Comparison of ENCODE assay signal across 16 cellular contexts in genomic region chr3:52679139-52679538, GRCh38. TPM values are rescaled to one million over a fixed set of nuclear protein-coding genes. Genes with fewer than 3 reads are reported as not detected.
DNase-seq lines count a peak whose midpoint lies in the region; ATAC-seq lines count a peak whose summit lies in the region.
"Had no signal": no experiment of that assay in that cellular context is flagged by ENCODE, and none has a peak within 500 bp of the region (broad histone marks: within the 10 kb centered on the region; RNA-seq: fewer than 3 reads in every experiment).

No MANE protein-coding gene starts in this region.

- H3K36me3 ChIP-seq in subcutaneous abdominal adipose tissue (ENCODE audit: control insufficient read depth in 5 of 5, insufficient read depth in 5 of 5, low read length in 5 of 5), result peaks cover 24 to 43% (median 34%) of the 10 kb centered on the region in 5 donors

- peak overlapping the region in 1 of 2 donors; percentile 78 for H3K4me3 Mint-ChIP-seq in activated T-cell treated with anti-CD3 and anti-CD28 coated beads, Interleukin-2, amount 50 U/mL, for 72 hours
- no peak overlapping the region for H3K4me3 Mint-ChIP-seq in activated CD4-positive, alpha-beta memory T cell treated with anti-CD3 and anti-CD28 coated beads for 36 hours
- H3K4me3 Mint-ChIP-seq: activated CD4-positive, alpha-beta T cell treated with anti-CD3 and anti-CD28 coated beads, Interleukin-2, amount 10 ng/mL, durations not matched to agents 7 days and 5 days; T-helper 1 cell treated with Interleukin-12 subunit alpha and Interleukin-12 subunit beta and Interleukin-4 antibody, amounts not matched to agents 30 μg/mL and 1 μg/mL, for 36 hours had no signal

- no peak for ATAC-seq in activated T-cell treated with anti-CD3 and anti-CD28 coated beads, Interleukin-2, amount 50 U/mL, for 72 hours (replicated peaks in 1 of 2)
- ATAC-seq: Panc1 had no signal

- peak overlapping the region; percentile 98 for H3K27ac ChIP-seq in subcutaneous abdominal adipose tissue (ENCODE audit: low read depth, low read length)
- H3K27ac ChIP-seq: esophagus muscularis mucosa had no signal

- no peaks in the 10 kb centered on the region for H3K9me3 Mint-ChIP-seq in activated T-cell treated with anti-CD3 and anti-CD28 coated beads, Interleukin-2, amount 50 U/mL, for 72 hours
- no peaks in the 10 kb centered on the region for H3K9me3 Mint-ChIP-seq in activated CD4-positive, alpha-beta memory T cell treated with anti-CD3 and anti-CD28 coated beads for 36 hours
- H3K9me3 Mint-ChIP-seq: activated CD4-positive, alpha-beta T cell treated with anti-CD3 and anti-CD28 coated beads, Interleukin-2, amount 10 ng/mL, durations not matched to agents 7 days and 5 days; T-helper 1 cell treated with Interleukin-12 subunit alpha and Interleukin-12 subunit beta and Interleukin-4 antibody, amounts not matched to agents 30 μg/mL and 1 μg/mL, for 36 hours had no signal

- no peak overlapping the region for H3K4me3 ChIP-seq in subcutaneous abdominal adipose tissue (ENCODE audit: low read depth in 1 of 5, low read length in 5 of 5)
- H3K4me3 ChIP-seq: esophagus muscularis mucosa had no signal

- peaks cover 2 to 55% (median 48%) of the 10 kb centered on the region in 5 donors for H3K4me1 ChIP-seq in subcutaneous abdominal adipose tissue (ENCODE audit: control insufficient read depth in 5 of 5, insufficient read depth in 5 of 5, low read length in 5 of 5)

- CTCF ChIA-PET in activated CD4-positive, alpha-beta memory T cell treated with anti-CD3 and anti-CD28 coated beads for 36 hours (lab: Charles Lee), result no interaction called here

- peaks cover 15 to 38% of the 10 kb centered on the region in 2 donors for H3K36me3 Mint-ChIP-seq in activated T-cell treated with anti-CD3 and anti-CD28 coated beads, Interleukin-2, amount 50 U/mL, for 72 hours (ENCODE audit: insufficient read depth in 2 of 2)
- peaks cover 45% of the 10 kb centered on the region for H3K36me3 Mint-ChIP-seq in activated CD4-positive, alpha-beta memory T cell treated with anti-CD3 and anti-CD28 coated beads for 36 hours

- H3K9ac ChIP-seq in subcutaneous abdominal adipose tissue (ENCODE audit: low read length in 5 of 5), result no peak overlapping the region

- no peaks in the 10 kb centered on the region for H3K9me3 ChIP-seq in subcutaneous abdominal adipose tissue (ENCODE audit: control insufficient read depth in 5 of 5, low read length in 5 of 5)
- H3K9me3 ChIP-seq: esophagus muscularis mucosa had no signal

- POLR2A ChIA-PET in activated CD4-positive, alpha-beta memory T cell treated with anti-CD3 and anti-CD28 coated beads for 36 hours (lab: Charles Lee), result interaction anchor here (0.6 to 1.4 kb wide), 3 partner anchors 9 to 152 kb away, joined by 3 read pairs; no protein-coding TSS in a partner anchor

- H3K27me3 ChIP-seq in subcutaneous abdominal adipose tissue (ENCODE audit: control insufficient read depth in 5 of 5, insufficient read depth in 4 of 5, low read length in 5 of 5), result no peaks in the 10 kb centered on the region
- H3K27me3 ChIP-seq: esophagus muscularis mucosa had no signal

- H3K27me3 Mint-ChIP-seq in activated T-cell treated with anti-CD3 and anti-CD28 coated beads, Interleukin-2, amount 50 U/mL, for 72 hours (ENCODE audit: low read depth), result no peaks in the 10 kb centered on the region
- no peaks in the 10 kb centered on the region for H3K27me3 Mint-ChIP-seq in activated CD4-positive, alpha-beta memory T cell treated with anti-CD3 and anti-CD28 coated beads for 36 hours
- H3K27me3 Mint-ChIP-seq: activated CD4-positive, alpha-beta T cell treated with anti-CD3 and anti-CD28 coated beads, Interleukin-2, amount 10 ng/mL, durations not matched to agents 7 days and 5 days had no signal

- intact Hi-C loops in activated CD4-positive, alpha-beta memory T cell treated with anti-CD3 and anti-CD28 coated beads for 36 hours (cut with micrococcal nuclease), result no loop called here

- H3K27ac Mint-ChIP-seq in activated T-cell treated with anti-CD3 and anti-CD28 coated beads, Interleukin-2, amount 50 U/mL, for 72 hours, result peak overlapping the region; percentile 86
- H3K27ac Mint-ChIP-seq in activated CD4-positive, alpha-beta memory T cell treated with anti-CD3 and anti-CD28 coated beads for 36 hours, result peak overlapping the region; percentile 68
- H3K27ac Mint-ChIP-seq: T-helper 1 cell treated with Interleukin-12 subunit alpha and Interleukin-12 subunit beta and Interleukin-4 antibody, amounts not matched to agents 30 μg/mL and 1 μg/mL, for 36 hours had no signal

- DNase-seq in activated T-cell treated with anti-CD3 and anti-CD28 coated beads, Interleukin-2, amount 50 U/mL, for 72 hours, result no peak
- DNase-seq in activated T-cell treated with anti-CD3 and anti-CD28 coated beads, Interleukin-2, amount 50 U/mL, for 48 hours, result no peak
- DNase-seq in activated CD4-positive, alpha-beta memory T cell treated with anti-CD3 and anti-CD28 coated beads for 36 hours, result no peak
- DNase-seq in fibroblast of gingiva (ENCODE audit: low read depth) (peak; percentile 74), GM19240 (ENCODE audit: insufficient read length, low spot score) (no peak), cerebellar cortex (ENCODE audit: low spot score) (no peak), NCI-H2081 treated with DMSO at 0.1 percent for 48 hours (lab: John Stamatoyannopoulos, UW) (no peak)
- DNase-seq: activated CD4-positive, alpha-beta T cell treated with anti-CD3 and anti-CD28 coated beads, Interleukin-2, amount 10 ng/mL, durations not matched to agents 7 days and 5 days; KBM-7; NCI-H146; NCI-H526; occipital lobe had no signal

- peaks cover 55% of the 10 kb centered on the region for H3K4me1 Mint-ChIP-seq in activated T-cell treated with anti-CD3 and anti-CD28 coated beads, Interleukin-2, amount 50 U/mL, for 72 hours (ENCODE audit: low read depth)
- H3K4me1 Mint-ChIP-seq in activated CD4-positive, alpha-beta memory T cell treated with anti-CD3 and anti-CD28 coated beads for 36 hours (ENCODE audit: low read depth), result peaks cover 66% of the 10 kb centered on the region

RNA-seq across cellular contexts. Expression of gene PBRM1, which starts 6.6 kb away (rescaled TPM):
- total RNA-seq in activated T-cell treated with anti-CD3 and anti-CD28 coated beads, Interleukin-2, amount 50 U/mL, for 72 hours, result 10 to 100 TPM; 66.2 to 66.7 TPM
- total RNA-seq in activated CD4-positive, alpha-beta memory T cell treated with anti-CD3 and anti-CD28 coated beads for 36 hours, result 10 to 100 TPM; 52.3 to 59.2 TPM

RNA-seq across cellular contexts. Expression of gene GNL3, which starts 6.7 kb away (rescaled TPM):
- 100 to 1,000 TPM; 131 to 158 TPM for total RNA-seq in activated T-cell treated with anti-CD3 and anti-CD28 coated beads, Interleukin-2, amount 50 U/mL, for 72 hours
- total RNA-seq in activated CD4-positive, alpha-beta memory T cell treated with anti-CD3 and anti-CD28 coated beads for 36 hours, result 100 to 1,000 TPM; 167 to 172 TPM

RNA-seq across cellular contexts. Expression of gene GLT8D1, which starts 26.5 kb away (rescaled TPM):
- 10 to 100 TPM; 37.8 to 38.3 TPM for total RNA-seq in activated T-cell treated with anti-CD3 and anti-CD28 coated beads, Interleukin-2, amount 50 U/mL, for 72 hours
- total RNA-seq in activated CD4-positive, alpha-beta memory T cell treated with anti-CD3 and anti-CD28 coated beads for 36 hours, result 10 to 100 TPM; 34.1 to 36.9 TPM

RNA-seq across cellular contexts. Expression of gene SPCS1, which starts 26.8 kb away (rescaled TPM):
- 100 to 1,000 TPM; 100 to 111 TPM for total RNA-seq in activated T-cell treated with anti-CD3 and anti-CD28 coated beads, Interleukin-2, amount 50 U/mL, for 72 hours
- 100 to 1,000 TPM; 132 TPM for total RNA-seq in activated CD4-positive, alpha-beta memory T cell treated with anti-CD3 and anti-CD28 coated beads for 36 hours
